Comparison of ENCODE assay signal across 1 cellular context in genomic region chr17:57404807-57405485, GRCh38.
A peak's percentile ranks its signal among the peaks of the same experiment; 100 is the strongest.
TF ChIP-seq lines count a peak whose summit lies in the region.

No MANE protein-coding gene starts in this region.

TF ChIP-seq in K562, 482 proteins besides CTCF, POLR2A, EP300 and RAD21 (continued from another document):
- TF ChIP-seq, protein P1, sequence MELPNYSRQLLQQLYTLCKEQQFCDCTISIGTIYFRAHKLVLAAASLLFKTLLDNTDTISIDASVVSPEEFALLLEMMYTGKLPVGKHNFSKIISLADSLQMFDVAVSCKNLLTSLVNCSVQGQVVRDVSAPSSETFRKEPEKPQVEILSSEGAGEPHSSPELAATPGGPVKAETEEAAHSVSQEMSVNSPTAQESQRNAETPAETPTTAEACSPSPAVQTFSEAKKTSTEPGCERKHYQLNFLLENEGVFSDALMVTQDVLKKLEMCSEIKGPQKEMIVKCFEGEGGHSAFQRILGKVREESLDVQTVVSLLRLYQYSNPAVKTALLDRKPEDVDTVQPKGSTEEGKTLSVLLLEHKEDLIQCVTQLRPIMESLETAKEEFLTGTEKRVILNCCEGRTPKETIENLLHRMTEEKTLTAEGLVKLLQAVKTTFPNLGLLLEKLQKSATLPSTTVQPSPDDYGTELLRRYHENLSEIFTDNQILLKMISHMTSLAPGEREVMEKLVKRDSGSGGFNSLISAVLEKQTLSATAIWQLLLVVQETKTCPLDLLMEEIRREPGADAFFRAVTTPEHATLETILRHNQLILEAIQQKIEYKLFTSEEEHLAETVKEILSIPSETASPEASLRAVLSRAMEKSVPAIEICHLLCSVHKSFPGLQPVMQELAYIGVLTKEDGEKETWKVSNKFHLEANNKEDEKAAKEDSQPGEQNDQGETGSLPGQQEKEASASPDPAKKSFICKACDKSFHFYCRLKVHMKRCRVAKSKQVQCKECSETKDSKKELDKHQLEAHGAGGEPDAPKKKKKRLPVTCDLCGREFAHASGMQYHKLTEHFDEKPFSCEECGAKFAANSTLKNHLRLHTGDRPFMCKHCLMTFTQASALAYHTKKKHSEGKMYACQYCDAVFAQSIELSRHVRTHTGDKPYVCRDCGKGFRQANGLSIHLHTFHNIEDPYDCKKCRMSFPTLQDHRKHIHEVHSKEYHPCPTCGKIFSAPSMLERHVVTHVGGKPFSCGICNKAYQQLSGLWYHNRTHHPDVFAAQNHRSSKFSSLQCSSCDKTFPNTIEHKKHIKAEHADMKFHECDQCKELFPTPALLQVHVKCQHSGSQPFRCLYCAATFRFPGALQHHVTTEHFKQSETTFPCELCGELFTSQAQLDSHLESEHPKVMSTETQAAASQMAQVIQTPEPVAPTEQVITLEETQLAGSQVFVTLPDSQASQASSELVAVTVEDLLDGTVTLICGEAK (IDR thresholded peaks at IDR 0.05), result peak; percentile 94
- TF ChIP-seq, protein P1 (CRISPR knock-in tag; IDR thresholded peaks at IDR 0.05), result peak; percentile 90
- TF ChIP-seq NFE2L1 (tag; IDR thresholded peaks at IDR 0.05; ENCODE audit: borderline replicate concordance, low read depth) (no peak), SIN3B (IDR thresholded peaks at IDR 0.05; ENCODE audit: low read depth) (no peak)
